In genomic region chr20:13717631-13718044, GRCh38 we compare ENCODE assay signal across 9 cellular contexts.
A peak's percentile ranks its signal among the peaks of the same experiment; 100 is the strongest.
DNase-seq lines count a peak whose midpoint lies in the region; ATAC-seq and FAIRE-seq lines count a peak whose summit lies in the region.
"Had no signal": no experiment of that assay in that cellular context is flagged by ENCODE, and none has a peak within 500 bp of the region (broad histone marks: within the 10 kb centered on the region; RNA-seq: fewer than 3 reads in every experiment).

No MANE protein-coding gene starts in this region.

- ATAC-seq in GM19023 (IDR thresholded peaks at IDR 0.05; ENCODE audit: unreplicated experiment), result peak; percentile 96
- ATAC-seq in GM21576 (IDR thresholded peaks at IDR 0.05; ENCODE audit: unreplicated experiment), result peak; percentile 94
- peak; percentile 84 for ATAC-seq in HG03159 (IDR thresholded peaks at IDR 0.05; ENCODE audit: unreplicated experiment)

- DNase-seq in fibroblast of gingiva (ENCODE audit: low read depth) (peak; percentile 44), kidney glomerular epithelial cell (lab: John Stamatoyannopoulos, UW) (no peak), urothelium cell line (ENCODE audit: low spot score) (no peak), NCI-H2196 (lab: John Stamatoyannopoulos, UW; ENCODE audit: unreplicated experiment) (no peak)
- DNase-seq: activated CD8-positive, alpha-beta memory T cell treated with anti-CD3 and anti-CD28 coated beads, Interleukin-2, amount 50 U/mL, for 4 hours; EL had no signal

- FAIRE-seq in urothelium cell line (lab: Jason Lieb, UNC), result no peak
